In genomic region chr3:81352867-81353266, GRCh38 we compare ENCODE assay signal across 9 cellular contexts.
DNase-seq lines count a peak whose midpoint lies in the region; ATAC-seq, FAIRE-seq and TF ChIP-seq lines count a peak whose summit lies in the region.
"Had no signal": no experiment of that assay in that cellular context is flagged by ENCODE, and none has a peak within 500 bp of the region (broad histone marks: within the 10 kb centered on the region; RNA-seq: fewer than 3 reads in every experiment).

No MANE protein-coding gene starts in this region.

- intact Hi-C loops in sciatic nerve (cut with DNase I) = no loop called here

- H3K4me3 ChIP-seq in fibroblast of villous mesenchyme (ENCODE audit: low read depth, low read length) = no peak overlapping the region

- no peak for FAIRE-seq in GM12892 (lab: Jason Lieb, UNC)
- FAIRE-seq: islet of Langerhans had no signal

- TF ChIP-seq CTCF in GM20000 (IDR thresholded peaks at IDR 0.05; ENCODE audit: extremely low read depth, missing control alignments) (peak; percentile 21), fibroblast of villous mesenchyme (IDR thresholded peaks at IDR 0.05; ENCODE audit: insufficient read depth, low read depth, low read length) (no peak)

- DNase-seq in Ammon's horn (ENCODE audit: low spot score) (peak; percentile 36), GM20000 (ENCODE audit: low spot score) (no peak), NCI-H69 (lab: John Stamatoyannopoulos, UW) (peak; percentile 50), fibroblast of villous mesenchyme (ENCODE audit: low read depth) (peak; percentile 1), sciatic nerve (ENCODE audit: low spot score) (no peak), MV-4-11 (lab: John Stamatoyannopoulos, UW) (no peak), GM12892 (ENCODE audit: insufficient read length) (no peak)
- no peak for DNase-seq in stimulated activated CD4-positive, alpha-beta T cell treated with anti-CD3 and anti-CD28 coated beads, Interleukin-15, amount 100 ng/mL, for 24 hours

- ATAC-seq in sciatic nerve = no peak

- no peak for TF ChIP-seq POLR2A in GM12892 (IDR thresholded peaks at IDR 0.05; ENCODE audit: low read depth, low read length)

Comparison
In these comparisons a context has a peak if more than half of its experiments do, and no peak if none do; other contexts are left out.
1. DNase-seq: peak in Ammon's horn (single experiment), NCI-H69 (single experiment) and fibroblast of villous mesenchyme (single experiment); none in GM20000 (single experiment), stimulated activated CD4-positive, alpha-beta T cell treated with anti-CD3 and anti-CD28 coated beads, Interleukin-15, amount 100 ng/mL, for 24 hours (single experiment), sciatic nerve (single experiment), MV-4-11 (single experiment) and GM12892 (single experiment).